Comparison of ENCODE assay signal across 14 cellular contexts in the genomic region with DNA sequence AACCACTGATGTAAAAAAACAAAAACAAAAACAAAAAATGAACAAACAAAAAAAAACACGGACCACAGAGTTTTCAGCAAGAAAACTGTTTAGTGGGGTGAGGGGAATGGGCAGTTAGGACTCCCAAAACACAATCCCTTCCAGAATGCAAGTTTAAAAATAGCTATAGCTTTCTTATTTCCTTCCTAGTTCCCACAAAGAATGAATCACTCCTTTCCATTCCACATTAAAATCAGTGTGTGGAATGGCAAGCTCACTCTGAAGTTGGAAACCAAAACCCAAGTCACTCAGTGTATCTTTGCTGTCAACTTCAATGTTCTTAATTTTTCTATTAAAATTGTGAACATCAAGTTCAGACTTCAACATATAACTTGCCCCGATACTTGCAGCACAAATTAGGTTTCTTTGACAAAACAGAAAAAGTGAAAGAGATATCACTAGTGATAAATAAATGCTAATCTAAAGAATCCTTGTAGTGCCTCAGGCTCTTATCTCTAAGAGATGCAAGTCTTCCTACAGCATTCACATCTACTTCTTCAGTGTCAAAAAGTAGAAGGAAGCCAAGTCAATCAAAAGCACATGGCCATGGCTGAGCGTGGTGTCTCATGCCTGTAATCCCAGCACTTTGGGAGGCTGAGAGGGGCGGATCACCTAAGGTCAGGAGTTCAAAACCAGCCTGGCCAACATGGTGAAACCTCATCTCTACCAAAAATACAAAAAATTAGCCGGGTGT. TPM values are rescaled to one million over a fixed set of nuclear protein-coding genes. Genes with fewer than 3 reads are reported as not detected.
A peak's percentile ranks its signal among the peaks of the same experiment; 100 is the strongest.
DNase-seq lines count a peak whose midpoint lies in the region; ATAC-seq and TF ChIP-seq lines count a peak whose summit lies in the region.
"Had no signal": no experiment of that assay in that cellular context is flagged by ENCODE, and none has a peak within 500 bp of the region (broad histone marks: within the 10 kb centered on the region; RNA-seq: fewer than 3 reads in every experiment).

No MANE protein-coding gene starts in this region.

- H3F3A ChIP-seq in PC-3 (ENCODE audit: low read length, unreplicated experiment): no peaks in the 10 kb centered on the region

- H3K4me2 ChIP-seq in PC-3 (ENCODE audit: low read length): peak overlapping the region; percentile 60

- H4K20me1 ChIP-seq in PC-3 (ENCODE audit: low read length): peaks cover 3% of the 10 kb centered on the region; the same call in 1 of the 2 replicates

- H3K36me3 ChIP-seq in CD4-positive, CD25-positive, alpha-beta regulatory T cell (ENCODE audit: control insufficient read depth, insufficient read depth, low read length): peaks cover 3% of the 10 kb centered on the region
- H3K36me3 ChIP-seq in PC-3 (ENCODE audit: low read depth, low read length) (peaks cover 22% of the 10 kb centered on the region), Caco-2 (ENCODE audit: control insufficient read depth, insufficient read depth, low read length) (no peaks in the 10 kb centered on the region; the same call in 1 of the 2 replicates)
- peaks cover 0 to 5% (median 0%) of the 10 kb centered on the region in 3 experiments for H3K36me3 ChIP-seq in naive thymus-derived CD4-positive, alpha-beta T cell (ENCODE audit: control insufficient read depth in 2 of 3, insufficient read depth in 3 of 3, low read length in 3 of 3)

- H3K27me3 Mint-ChIP-seq in CD4-positive, CD25-positive, alpha-beta regulatory T cell: no peaks in the 10 kb centered on the region
- no peaks in the 10 kb centered on the region for H3K27me3 Mint-ChIP-seq in naive thymus-derived CD4-positive, alpha-beta T cell
- H3K27me3 Mint-ChIP-seq in Caco-2 (ENCODE audit: insufficient read depth, unreplicated experiment): no peaks in the 10 kb centered on the region
- H3K27me3 Mint-ChIP-seq: activated B cell treated with CpG ODN at 0.5 μM for 24 hours; stimulated activated memory B cell treated with anti-CD40 and anti-IgM and Interleukin-4, amounts not matched to agents 10 μg/mL and 1 μg/mL and 100 μg/mL, for 72 hours had no signal

- POLR2A ChIA-PET in PC-3 (lab: Charles Lee; ENCODE audit: unreplicated experiment): no interaction called here
- POLR2A ChIA-PET in naive thymus-derived CD4-positive, alpha-beta T cell (lab: Charles Lee): interaction anchor here (0.6 kb wide), 1 partner anchor 92 kb away, joined by 3 read pairs; no protein-coding TSS in a partner anchor
- POLR2A ChIA-PET in Caco-2 (lab: Charles Lee): no interaction called here

- TF ChIP-seq CTCF in PC-3 (conservative IDR thresholded peaks at IDR 0.05; ENCODE audit: low read depth, low read length) (no peak), Caco-2 (IDR thresholded peaks at IDR 0.05; ENCODE audit: insufficient read depth in 1 of 2, low read depth in 1 of 2, low read length in 1 of 2, severe bottlenecking in 1 of 2, unreplicated experiment in 1 of 2) (no peak)

- peaks cover 62% of the 10 kb centered on the region for H3K79me2 ChIP-seq in PC-3 (ENCODE audit: low read length)

- H3K27me3 ChIP-seq in CD4-positive, CD25-positive, alpha-beta regulatory T cell (ENCODE audit: control insufficient read depth, insufficient read depth, low read length): no peaks in the 10 kb centered on the region
- H3K27me3 ChIP-seq in PC-3 (ENCODE audit: low read length) (no peaks in the 10 kb centered on the region), Caco-2 (replicated peaks; ENCODE audit: control insufficient read depth, insufficient read depth, low read length) (no peaks in the 10 kb centered on the region)
- no peaks in the 10 kb centered on the region for H3K27me3 ChIP-seq in naive thymus-derived CD4-positive, alpha-beta T cell (ENCODE audit: control insufficient read depth in 2 of 2, insufficient read depth in 2 of 2, low read length in 2 of 2)

- no peak overlapping the region for H3K27ac ChIP-seq in CD4-positive, CD25-positive, alpha-beta regulatory T cell (ENCODE audit: insufficient read depth, low read length, poor library complexity, severe bottlenecking)
- H3K27ac ChIP-seq in PC-3 (ENCODE audit: low read length): peak overlapping the region; percentile 95
- no peak overlapping the region for H3K27ac ChIP-seq in naive thymus-derived CD4-positive, alpha-beta T cell (ENCODE audit: low read depth, low read length)

- no peak for ATAC-seq in CD4-positive, CD25-positive, alpha-beta regulatory T cell (ENCODE audit: low read depth in 2 of 2)
- ATAC-seq in PC-3: no peak
- ATAC-seq in naive thymus-derived CD4-positive, alpha-beta T cell: no peak
- ATAC-seq: stimulated activated memory B cell treated with anti-CD40 and anti-IgM and Interleukin-4, amounts not matched to agents 10 μg/mL and 1 μg/mL and 100 μg/mL, for 72 hours had no signal

- CTCF ChIA-PET in PC-3 (lab: Charles Lee) (no interaction called here), Caco-2 (lab: Charles Lee) (no interaction called here)
- CTCF ChIA-PET in naive thymus-derived CD4-positive, alpha-beta T cell (lab: Charles Lee): interaction anchor here (0.5 to 1.8 kb wide), 2 partner anchors 52 to 243 kb away, joined by 6 read pairs; no protein-coding TSS in a partner anchor

- H3K4me1 Mint-ChIP-seq in CD4-positive, CD25-positive, alpha-beta regulatory T cell: peaks cover 7 to 32% (median 15%) of the 10 kb centered on the region in 4 donors
- H3K4me1 Mint-ChIP-seq in naive thymus-derived CD4-positive, alpha-beta T cell: peaks cover 3 to 35% (median 18%) of the 10 kb centered on the region in 7 donors
- H3K4me1 Mint-ChIP-seq in Caco-2 (ENCODE audit: low read depth, unreplicated experiment): peaks cover 7% of the 10 kb centered on the region

- no peaks in the 10 kb centered on the region for H3K9me2 ChIP-seq in PC-3 (replicated peaks; ENCODE audit: low read length)

- no peaks in the 10 kb centered on the region for H3K9me3 ChIP-seq in CD4-positive, CD25-positive, alpha-beta regulatory T cell (ENCODE audit: control insufficient read depth in 2 of 2, low read length in 2 of 2)
- H3K9me3 ChIP-seq in PC-3 (ENCODE audit: low read length): no peaks in the 10 kb centered on the region
- no peaks in the 10 kb centered on the region for H3K9me3 ChIP-seq in naive thymus-derived CD4-positive, alpha-beta T cell (ENCODE audit: control insufficient read depth in 2 of 3, low read length in 3 of 3)
- no peaks in the 10 kb centered on the region for H3K9me3 ChIP-seq in Caco-2

- intact Hi-C loops in PC-3 (cut with micrococcal nuclease): loop anchor here (5.0 kb wide), 1 partner anchor 165 kb away; a partner anchor contains a TSS
- intact Hi-C loops in naive thymus-derived CD4-positive, alpha-beta T cell (cut with micrococcal nuclease): loop anchor here in 1 of 2 donors (5.0 kb wide), 1 partner anchor 400 kb away; a partner anchor contains a TSS
- intact Hi-C loops in Caco-2 (cut with micrococcal nuclease; ENCODE audit: unreplicated experiment): no loop called here

- H3K36me3 Mint-ChIP-seq in CD4-positive, CD25-positive, alpha-beta regulatory T cell: peaks cover 10% of the 10 kb centered on the region
- H3K36me3 Mint-ChIP-seq in naive thymus-derived CD4-positive, alpha-beta T cell: peaks cover 0 to 12% (median 8%) of the 10 kb centered on the region in 5 donors
- H3K36me3 Mint-ChIP-seq in Caco-2 (ENCODE audit: insufficient read depth, unreplicated experiment): peaks cover 48% of the 10 kb centered on the region

- H3K27ac Mint-ChIP-seq in CD4-positive, CD25-positive, alpha-beta regulatory T cell: peak overlapping the region; percentile 5 to 56 (median 36)
- peak overlapping the region in 6 of 9 donors; percentile 13 to 58 (median 36) for H3K27ac Mint-ChIP-seq in naive thymus-derived CD4-positive, alpha-beta T cell
- no peak overlapping the region for H3K27ac Mint-ChIP-seq in Caco-2 (ENCODE audit: unreplicated experiment)
- H3K27ac Mint-ChIP-seq: activated B cell treated with CpG ODN at 0.5 μM for 24 hours; stimulated activated memory B cell treated with anti-CD40 and anti-IgM and Interleukin-4, amounts not matched to agents 10 μg/mL and 1 μg/mL and 100 μg/mL, for 72 hours had no signal

- no peak overlapping the region for H2AFZ ChIP-seq in PC-3 (ENCODE audit: low read length)

- no peak overlapping the region for H3K4me3 ChIP-seq in CD4-positive, CD25-positive, alpha-beta regulatory T cell (ENCODE audit: low read depth, low read length)
- H3K4me3 ChIP-seq in PC-3 (ENCODE audit: low read length) (no peak overlapping the region), Caco-2 (ENCODE audit: low read depth, low read length) (no peak overlapping the region)
- no peak overlapping the region for H3K4me3 ChIP-seq in naive thymus-derived CD4-positive, alpha-beta T cell (ENCODE audit: low read length)

- H3K9ac ChIP-seq in PC-3 (ENCODE audit: low read length): peak overlapping the region; percentile 21; the same call in 1 of the 2 replicates

- no peak for DNase-seq in CD4-positive, CD25-positive, alpha-beta regulatory T cell
- DNase-seq in PC-3: peak; percentile 63
- DNase-seq in dermis blood vessel endothelial cell: peak; percentile 76
- no peak for DNase-seq in naive thymus-derived CD4-positive, alpha-beta T cell
- no peak for DNase-seq in NCI-H774 (lab: John Stamatoyannopoulos, UW)
- DNase-seq in DMS53 (lab: John Stamatoyannopoulos, UW): no peak
- no peak for DNase-seq in Caco-2
- DNase-seq in NCI-H82 (lab: John Stamatoyannopoulos, UW): no peak
- DNase-seq: activated B cell treated with CpG ODN at 0.5 μM for 24 hours, NCI-H1048, NCI-H526, occipital lobe had no signal

- peaks cover 3% of the 10 kb centered on the region for H3K4me1 ChIP-seq in CD4-positive, CD25-positive, alpha-beta regulatory T cell (ENCODE audit: control insufficient read depth, insufficient read depth, low read length, poor library complexity, severe bottlenecking)
- peaks cover 60% of the 10 kb centered on the region for H3K4me1 ChIP-seq in PC-3 (ENCODE audit: insufficient read depth, low read length)
- H3K4me1 ChIP-seq in naive thymus-derived CD4-positive, alpha-beta T cell (ENCODE audit: control insufficient read depth in 2 of 2, insufficient read depth in 2 of 2, low read length in 2 of 2): peaks cover 4 to 17% of the 10 kb centered on the region in 2 donors
- peaks cover 9% of the 10 kb centered on the region; the same call in 1 of the 2 replicates for H3K4me1 ChIP-seq in Caco-2

- BruUV-seq in PC-3 (replicated peaks; lab: Mats Ljungman, UMichigan) (no TSS peak), Caco-2 (replicated peaks; lab: Mats Ljungman, UMichigan) (no TSS peak)

- H3K4me3 Mint-ChIP-seq in CD4-positive, CD25-positive, alpha-beta regulatory T cell: peak overlapping the region in 1 of 4 donors; percentile 17
- H3K4me3 Mint-ChIP-seq in naive thymus-derived CD4-positive, alpha-beta T cell: no peak overlapping the region
- H3K4me3 Mint-ChIP-seq in Caco-2 (ENCODE audit: unreplicated experiment): no peak overlapping the region
- H3K4me3 Mint-ChIP-seq: activated B cell treated with CpG ODN at 0.5 μM for 24 hours; CD14-positive monocyte; stimulated activated memory B cell treated with anti-CD40 and anti-IgM and Interleukin-4, amounts not matched to agents 10 μg/mL and 1 μg/mL and 100 μg/mL, for 72 hours had no signal

- H3K9me3 Mint-ChIP-seq in CD4-positive, CD25-positive, alpha-beta regulatory T cell: no peaks in the 10 kb centered on the region
- H3K9me3 Mint-ChIP-seq in naive thymus-derived CD4-positive, alpha-beta T cell: peaks cover 0 to 4% (median 0%) of the 10 kb centered on the region in 11 donors
- no peaks in the 10 kb centered on the region for H3K9me3 Mint-ChIP-seq in Caco-2 (ENCODE audit: unreplicated experiment)
- H3K9me3 Mint-ChIP-seq: activated B cell treated with CpG ODN at 0.5 μM for 24 hours; CD14-positive monocyte; stimulated activated memory B cell treated with anti-CD40 and anti-IgM and Interleukin-4, amounts not matched to agents 10 μg/mL and 1 μg/mL and 100 μg/mL, for 72 hours had no signal

RNA-seq across cellular contexts. Expression of a gene that starts 45.5 kb away (rescaled TPM):
- total RNA-seq in CD4-positive, CD25-positive, alpha-beta regulatory T cell: 23.2 TPM
- 10 to 100 TPM; 33.7 to 44.9 (median 38.8) TPM for polyA plus RNA-seq in CD4-positive, CD25-positive, alpha-beta regulatory T cell
- total RNA-seq in PC-3 (2014; rRNA removed) (70.8 and 95.5 TPM in 2 replicates), dermis blood vessel endothelial cell (36.4 and 40.5 TPM in 2 replicates), Caco-2 (2022) (25.0 and 25.2 TPM in 2 replicates)
- total RNA-seq in naive thymus-derived CD4-positive, alpha-beta T cell: 10 to 100 TPM; 18.8 to 43.8 (median 21.7) TPM
- 10 to 100 TPM; 22.0 to 24.3 TPM for polyA plus RNA-seq in naive thymus-derived CD4-positive, alpha-beta T cell

Comparison
In these comparisons a context has a peak if more than half of its experiments do, and no peak if none do; other contexts are left out.
1. DNase-seq: peak in PC-3 (single experiment) and dermis blood vessel endothelial cell (single experiment); none in CD4-positive, CD25-positive, alpha-beta regulatory T cell (0 of 3), naive thymus-derived CD4-positive, alpha-beta T cell (0 of 9), NCI-H774 (single experiment), DMS53 (single experiment), Caco-2 (0 of 2) and NCI-H82 (single experiment).